In genomic region chr19:1410136-1410786, GRCh38 we compare ENCODE assay signal across 8 cellular contexts. TPM values are rescaled to one million over a fixed set of nuclear protein-coding genes. Genes with fewer than 3 reads are reported as not detected.
DNase-seq lines count a peak whose midpoint lies in the region; ATAC-seq and TF ChIP-seq lines count a peak whose summit lies in the region.

No MANE protein-coding gene starts in this region.

- H3K27me3 Mint-ChIP-seq in activated naive CD4-positive, alpha-beta T cell treated with anti-CD3 and anti-CD28 coated beads, Interleukin-2, amount 10 ng/mL, durations not matched to agents 7 days and 5 days: no peaks in the 10 kb centered on the region
- H3K27me3 Mint-ChIP-seq in activated T-cell treated with anti-CD3 and anti-CD28 coated beads, Interleukin-2, amount 50 U/mL, for 72 hours (ENCODE audit: low read depth): no peaks in the 10 kb centered on the region

- no peak for ATAC-seq in activated T-cell treated with anti-CD3 and anti-CD28 coated beads, Interleukin-2, amount 50 U/mL, for 72 hours (replicated peaks in 1 of 2)

- WGBS in thyroid gland, 2 donors: 70 to 76% methylated on average over 11 to 23 of the region's 23 CpGs
- WGBS in sigmoid colon, 2 donors: 77 to 83% methylated on average over 23 of the region's 23 CpGs

- peak overlapping the region; percentile 82 for H3K4me3 Mint-ChIP-seq in activated naive CD4-positive, alpha-beta T cell treated with anti-CD3 and anti-CD28 coated beads, Interleukin-2, amount 10 ng/mL, durations not matched to agents 7 days and 5 days
- H3K4me3 Mint-ChIP-seq in activated T-cell treated with anti-CD3 and anti-CD28 coated beads, Interleukin-2, amount 50 U/mL, for 72 hours: peak overlapping the region; percentile 96 to 99

- H3K4me3 ChIP-seq in thyroid gland (replicated peaks in 1 of 3): peak overlapping the region in 1 of 3 donors; percentile 99
- peak overlapping the region in 2 of 4 donors; percentile 93 for H3K4me3 ChIP-seq in sigmoid colon

- peak overlapping the region; percentile 83 for H3K27ac Mint-ChIP-seq in activated naive CD4-positive, alpha-beta T cell treated with anti-CD3 and anti-CD28 coated beads, Interleukin-2, amount 10 ng/mL, durations not matched to agents 7 days and 5 days
- peak overlapping the region; percentile 93 for H3K27ac Mint-ChIP-seq in activated T-cell treated with anti-CD3 and anti-CD28 coated beads, Interleukin-2, amount 50 U/mL, for 72 hours

- H3K4me1 ChIP-seq in thyroid gland (peaks cover 35 to 54% of the 10 kb centered on the region in 2 donors), sigmoid colon (peaks cover 4 to 68% (median 60%) of the 10 kb centered on the region in 4 donors)

- intact Hi-C loops in thyroid gland (cut with DNase I) (no loop called here), sigmoid colon (cut with DNase I) (no loop called here)

- H3K36me3 Mint-ChIP-seq in activated naive CD4-positive, alpha-beta T cell treated with anti-CD3 and anti-CD28 coated beads, Interleukin-2, amount 10 ng/mL, durations not matched to agents 7 days and 5 days: peaks cover 25% of the 10 kb centered on the region
- H3K36me3 Mint-ChIP-seq in activated T-cell treated with anti-CD3 and anti-CD28 coated beads, Interleukin-2, amount 50 U/mL, for 72 hours (ENCODE audit: insufficient read depth in 2 of 2): peaks cover 2 to 8% of the 10 kb centered on the region in 2 donors

- H3K27ac ChIP-seq in thyroid gland: peak overlapping the region in 1 of 3 donors; percentile 17
- H3K27ac ChIP-seq in sigmoid colon: peak overlapping the region in 2 of 4 donors; percentile 50 to 54

- H3K36me3 ChIP-seq in thyroid gland (no peaks in the 10 kb centered on the region), sigmoid colon (peaks cover 0 to 11% (median 4%) of the 10 kb centered on the region in 4 donors)

- no peaks in the 10 kb centered on the region for H3K9me3 ChIP-seq in thyroid gland
- no peaks in the 10 kb centered on the region for H3K9me3 ChIP-seq in sigmoid colon

- no peak for DNase-seq in activated naive CD4-positive, alpha-beta T cell treated with anti-CD3 and anti-CD28 coated beads, Interleukin-2, amount 10 ng/mL, durations not matched to agents 7 days and 5 days
- DNase-seq in activated naive CD4-positive, alpha-beta T cell treated with Interleukin-2 at 50 U/mL for 16 hours: no peak
- peak; percentile 30 to 53 for DNase-seq in activated T-cell treated with anti-CD3 and anti-CD28 coated beads, Interleukin-2, amount 50 U/mL, for 72 hours
- DNase-seq in iris pigment epithelial cell (ENCODE audit: low read depth): peak; percentile 75
- DNase-seq in thyroid gland: peak; percentile 55 to 61
- DNase-seq in NCI-H82 (lab: John Stamatoyannopoulos, UW): no peak
- DNase-seq in foreskin melanocyte: no peak
- DNase-seq in sigmoid colon: no peak

- CTCF ChIA-PET in activated naive CD4-positive, alpha-beta T cell treated with anti-CD3 and anti-CD28 coated beads, Interleukin-2, amount 10 ng/mL, durations not matched to agents 7 days and 5 days (lab: Charles Lee): no interaction called here

- TF ChIP-seq POLR2A in thyroid gland (IDR thresholded peaks at IDR 0.05) (no peak), sigmoid colon (IDR thresholded peaks at IDR 0.05) (no peak)

- TF ChIP-seq CTCF in thyroid gland (IDR thresholded peaks at IDR 0.05) (no peak), sigmoid colon (IDR thresholded peaks at IDR 0.05) (no peak)

- H3K4me1 Mint-ChIP-seq in activated naive CD4-positive, alpha-beta T cell treated with anti-CD3 and anti-CD28 coated beads, Interleukin-2, amount 10 ng/mL, durations not matched to agents 7 days and 5 days: peaks cover 59% of the 10 kb centered on the region
- H3K4me1 Mint-ChIP-seq in activated T-cell treated with anti-CD3 and anti-CD28 coated beads, Interleukin-2, amount 50 U/mL, for 72 hours (ENCODE audit: low read depth): peaks cover 58% of the 10 kb centered on the region

- H3K27me3 ChIP-seq in thyroid gland: no peaks in the 10 kb centered on the region
- H3K27me3 ChIP-seq in sigmoid colon: no peaks in the 10 kb centered on the region

- H3K9me3 Mint-ChIP-seq in activated naive CD4-positive, alpha-beta T cell treated with anti-CD3 and anti-CD28 coated beads, Interleukin-2, amount 10 ng/mL, durations not matched to agents 7 days and 5 days: no peaks in the 10 kb centered on the region
- H3K9me3 Mint-ChIP-seq in activated T-cell treated with anti-CD3 and anti-CD28 coated beads, Interleukin-2, amount 50 U/mL, for 72 hours: no peaks in the 10 kb centered on the region

- no peak for TF ChIP-seq EP300 in sigmoid colon (IDR thresholded peaks at IDR 0.05)

RNA-seq across cellular contexts. Expression of gene DAZAP1, which starts 2.9 kb away (rescaled TPM):
- total RNA-seq in activated T-cell treated with anti-CD3 and anti-CD28 coated beads, Interleukin-2, amount 50 U/mL, for 72 hours: 100 to 1,000 TPM; 219 to 252 TPM
- total RNA-seq in thyroid gland (10 to 100 TPM; 34.4 to 77.3 (median 67.7) TPM), sigmoid colon (10 to 100 TPM; 28.2 to 54.4 (median 42.2) TPM)
- 100 to 1,000 TPM in 1 of 3 donors, 10 to 100 TPM in 2; 51.1 to 132 (median 51.6) TPM for polyA plus RNA-seq in sigmoid colon

RNA-seq across cellular contexts. Expression of gene GAMT, which starts 8.9 kb away (rescaled TPM):
- 10 to 100 TPM; 13.6 to 17.7 TPM for total RNA-seq in activated T-cell treated with anti-CD3 and anti-CD28 coated beads, Interleukin-2, amount 50 U/mL, for 72 hours
- 10 to 100 TPM; 22.2 to 39.5 (median 29.1) TPM for total RNA-seq in thyroid gland
- total RNA-seq in sigmoid colon: 10 to 100 TPM in 3 of 4 donors, 1 to 10 TPM in 1; 7.8 to 16.6 (median 11.5) TPM
- 1 to 10 TPM; 1.8 to 6.0 (median 5.7) TPM for polyA plus RNA-seq in sigmoid colon

RNA-seq across cellular contexts. Expression of gene NDUFS7, which starts 26.6 kb away (rescaled TPM):
- total RNA-seq in activated T-cell treated with anti-CD3 and anti-CD28 coated beads, Interleukin-2, amount 50 U/mL, for 72 hours: 100 to 1,000 TPM in 1 of 2 donors, 10 to 100 TPM in 1; 96.5 to 107 TPM
- total RNA-seq in thyroid gland (100 to 1,000 TPM in 2 of 4 donors, 10 to 100 TPM in 2; 75.2 to 185 (median 108) TPM), sigmoid colon (100 to 1,000 TPM in 3 of 4 donors, 10 to 100 TPM in 1; 99.4 to 156 (median 128) TPM)
- polyA plus RNA-seq in sigmoid colon: 100 to 1,000 TPM; 182 to 262 (median 192) TPM

RNA-seq across cellular contexts. Expression of gene RPS15, which starts 27.9 kb away (rescaled TPM):
- total RNA-seq in activated T-cell treated with anti-CD3 and anti-CD28 coated beads, Interleukin-2, amount 50 U/mL, for 72 hours: 1,000 to 10,000 TPM; 1,293 to 1,490 TPM
- total RNA-seq in thyroid gland (1,000 to 10,000 TPM; 1,760 to 2,977 (median 2,488) TPM), sigmoid colon (1,000 to 10,000 TPM; 3,601 to 5,641 (median 3,840) TPM)
- 1,000 to 10,000 TPM; 2,516 to 4,453 (median 3,359) TPM for polyA plus RNA-seq in sigmoid colon

RNA-seq across cellular contexts. Expression of gene APC2, which starts 39.7 kb away (rescaled TPM):
- under 1 TPM; 0.02 to 0.14 TPM for total RNA-seq in activated T-cell treated with anti-CD3 and anti-CD28 coated beads, Interleukin-2, amount 50 U/mL, for 72 hours
- total RNA-seq in thyroid gland (under 1 TPM in 3 of 4 donors, not detected in 1; under 0.01 to 0.20 (median 0.08) TPM), sigmoid colon (1 to 10 TPM in 2 of 4 donors, under 1 TPM in 2; under 0.01 to 2.0 (median 0.91) TPM)
- 1 to 10 TPM in 1 of 3 donors, not detected in 2; 1.2 TPM for polyA plus RNA-seq in sigmoid colon

Comparison
In these comparisons a context has a peak if more than half of its experiments do, and no peak if none do; other contexts are left out.
1. DNase-seq: peak in activated T-cell treated with anti-CD3 and anti-CD28 coated beads, Interleukin-2, amount 50 U/mL, for 72 hours (2 of 2), iris pigment epithelial cell (single experiment) and thyroid gland (2 of 2); none in activated naive CD4-positive, alpha-beta T cell treated with anti-CD3 and anti-CD28 coated beads, Interleukin-2, amount 10 ng/mL, durations not matched to agents 7 days and 5 days (single experiment), activated naive CD4-positive, alpha-beta T cell treated with Interleukin-2 at 50 U/mL for 16 hours (single experiment), NCI-H82 (single experiment), foreskin melanocyte (single experiment) and sigmoid colon (single experiment).